21 cellular contexts compared by ENCODE assay signal in genomic region chr4:48090621-48091020, GRCh38. TPM values are rescaled to one million over a fixed set of nuclear protein-coding genes. Genes with fewer than 3 reads are reported as not detected.
DNase-seq lines count a peak whose midpoint lies in the region; ATAC-seq, FAIRE-seq and TF ChIP-seq lines count a peak whose summit lies in the region.
"Had no signal": no experiment of that assay in that cellular context is flagged by ENCODE, and none has a peak within 500 bp of the region (broad histone marks: within the 10 kb centered on the region; RNA-seq: fewer than 3 reads in every experiment).

No MANE protein-coding gene starts in this region.

- H3K4me2 ChIP-seq in K562 (ENCODE audit: insufficient read depth, low read length), result no peak overlapping the region
- H3K4me2 ChIP-seq: A549, GM23338 had no signal

- H3K36me3 ChIP-seq in K562 (ENCODE audit: control insufficient read depth, insufficient read depth, low read length), result no peaks in the 10 kb centered on the region
- H3K36me3 ChIP-seq in colonic mucosa, result no peaks in the 10 kb centered on the region

- TF ChIP-seq CTCF in K562 (IDR thresholded peaks at IDR 0.05 in 2 of 3, conservative IDR thresholded peaks at IDR 0.05 in 1 of 3; ENCODE audit: insufficient read depth in 2 of 3, low read depth in 1 of 3, low read length in 3 of 3) (no peak), colonic mucosa (IDR thresholded peaks at IDR 0.05) (no peak)

- WGBS in K562 (ENCODE audit: insufficient coverage, low coverage, missing lambda C conversion rate), result 20% methylated on average over 5 of the region's 5 CpGs

- intact Hi-C loops in K562 (cut with micrococcal nuclease) (no loop called here), colonic mucosa (cut with DNase I) (no loop called here)

- peak; percentile 23 for DNase-seq in COR-L47 (lab: John Stamatoyannopoulos, UW)
- peak; percentile 50 for DNase-seq in NCI-H1436 (lab: John Stamatoyannopoulos, UW)
- DNase-seq in NCI-H748 (lab: John Stamatoyannopoulos, UW; ENCODE audit: unreplicated experiment), result peak; percentile 90
- DNase-seq in K562 (ENCODE audit: extremely low read depth in 1 of 4, low spot score in 3 of 4), result no peak
- DNase-seq in colonic mucosa, result no peak
- DNase-seq: AML-193, Calu3, DMS79 treated with DMSO at 0.1 percent for 48 hours, KG1, MM.1S, NCI-H1694, NCI-H2171, NCI-H524, Right ventricle myocardium superior, T-helper 17 cell had no signal

- no peaks in the 10 kb centered on the region for H3K79me2 ChIP-seq in K562 (ENCODE audit: control insufficient read depth, insufficient read depth, low read length)

- H3K27me3 ChIP-seq in K562 (ENCODE audit: control insufficient read depth in 2 of 2, insufficient read depth in 2 of 2, low read length in 2 of 2) (0 out of 5 replicates have a peak, but pooled peaks cover 0 to 2% of the 10 kb centered on the region in 2 experiments), colonic mucosa (no peaks in the 10 kb centered on the region)

- TF ChIP-seq EP300 in K562 (IDR thresholded peaks at IDR 0.05; ENCODE audit: low read length), result no peak

- no peak for ATAC-seq in K562
- ATAC-seq in HG03378 (IDR thresholded peaks at IDR 0.05; ENCODE audit: unreplicated experiment), result no peak
- no peak for ATAC-seq in GM18511 (IDR thresholded peaks at IDR 0.05; ENCODE audit: unreplicated experiment)
- ATAC-seq: A549, GM23338, T-helper 17 cell had no signal

- POLR2A ChIA-PET in K562 (lab: Yijun Ruan, JAX), result no interaction called here

- H3K4me3 ChIP-seq in K562, result no peak overlapping the region
- no peak overlapping the region for H3K4me3 ChIP-seq in colonic mucosa
- H3K4me3 ChIP-seq: A549, GM23338 had no signal

- H4K20me1 ChIP-seq in K562 (replicated peaks; ENCODE audit: control insufficient read depth, insufficient read depth, low read length), result no peaks in the 10 kb centered on the region

- no TSS peak for BruUV-seq in K562 (replicated peaks; lab: Mats Ljungman, UMichigan)

- CTCF ChIA-PET in K562 (lab: Yijun Ruan, JAX; ENCODE audit: low intra/inter-chr PET ratio), result no interaction called here

- in situ Hi-C loops in K562 (cut with MboI), result no loop called here

- H3K9me3 ChIP-seq in K562 (replicated peaks; ENCODE audit: control insufficient read depth, insufficient read depth, low read depth, low read length) (no peaks in the 10 kb centered on the region), colonic mucosa (no peaks in the 10 kb centered on the region)
- H3K9me3 ChIP-seq: A549 had no signal

- no peak overlapping the region for H2AFZ ChIP-seq in K562 (ENCODE audit: low read depth, low read length)
- H2AFZ ChIP-seq: GM23338 had no signal

- no peak for TF ChIP-seq POLR2A in K562 (conservative IDR thresholded peaks at IDR 0.05)

- no peaks in the 10 kb centered on the region for H3K9me1 ChIP-seq in K562 (ENCODE audit: control insufficient read depth, insufficient read depth, low read length)

- H3K4me1 ChIP-seq in K562 (replicated peaks in 1 of 2; ENCODE audit: control insufficient read depth in 2 of 2, insufficient read depth in 2 of 2, low read length in 2 of 2) (no peaks in the 10 kb centered on the region; a peak in 1 of 5 replicates), colonic mucosa (no peaks in the 10 kb centered on the region)

- H3K27ac ChIP-seq in K562 (ENCODE audit: extremely low read depth, low read depth, low read length), result no peak overlapping the region
- no peak overlapping the region for H3K27ac ChIP-seq in colonic mucosa
- H3K27ac ChIP-seq: A549 had no signal

- TF ChIP-seq RAD21 in K562 (CRISPR knock-in tag; conservative IDR thresholded peaks at IDR 0.05 in 1 of 2, IDR thresholded peaks at IDR 0.05 in 1 of 2), result no peak

- no peak for FAIRE-seq in K562 (lab: Jason Lieb, UNC)
- FAIRE-seq: A549, G401.6, GM12892 had no signal

- H3K9ac ChIP-seq in K562 (ENCODE audit: insufficient read depth in 1 of 2, low read depth in 2 of 2, low read length in 2 of 2) (no peak overlapping the region), colonic mucosa (ENCODE audit: low read depth in 2 of 2, low read length in 2 of 2) (no peak overlapping the region)

TF ChIP-seq in K562, 482 proteins besides CTCF, POLR2A, EP300 and RAD21:
- TF ChIP-seq MEIS2 (IDR thresholded peaks at IDR 0.05; ENCODE audit: partially characterized antibody), result peak; percentile 73
- TF ChIP-seq PBX2 (CRISPR knock-in tag; IDR thresholded peaks at IDR 0.05; ENCODE audit: low read depth), result no peak
- peak; percentile 61 for TF ChIP-seq PBX2 (tag; conservative IDR thresholded peaks at IDR 0.05; ENCODE audit: low read depth)
- TF ChIP-seq MYNN (IDR thresholded peaks at IDR 0.05), result no peak
- no peak for TF ChIP-seq MYNN (CRISPR knock-in tag; IDR thresholded peaks at IDR 0.05)
- peak; percentile 66 for TF ChIP-seq PKNOX1 (IDR thresholded peaks at IDR 0.05)
- TF ChIP-seq ZKSCAN8 (CRISPR knock-in tag; IDR thresholded peaks at IDR 0.05), result 0 out of 2 replicates have a peak, but pooled peaks have one; percentile 34

RNA-seq across cellular contexts. Expression of gene TXK, which starts 43.4 kb away (rescaled TPM):
- 1.1 TPM in 2 replicates for total RNA-seq in K562 (2011; cell fraction: chromatin; rRNA removed; ENCODE audit: low replicate concordance)
- 0.17 TPM in 1 of 2 replicates, not detected in the other for total RNA-seq in K562 (2011; cell fraction: nucleolus; rRNA removed)
- 0.95 and 1.5 TPM in 2 replicates for total RNA-seq in K562 (2011; cell fraction: nucleoplasm; rRNA removed)
- total RNA-seq in K562 (2014; rRNA removed), result 0.61 TPM in 1 of 2 replicates, not detected in the other
- 0.36 and 0.64 TPM in 2 replicates for total RNA-seq in K562 (2014; rRNA removed; fragmentation: Illumina TruSeq; extraction: Trizol)
- total RNA-seq in K562 (2015; rRNA removed; fragmentation: Illumina TruSeq; extraction: Trizol), result 1.1 TPM in 2 replicates
- 0.40 and 0.67 TPM in 2 replicates for total RNA-seq in K562 (2021)
- 0.25 and 0.60 TPM in 2 replicates for polyA plus RNA-seq in K562 (2011; rRNA removed)
- 0.04 and 0.31 TPM in 2 replicates for polyA plus RNA-seq in K562 (2011; cell fraction: cytosol; rRNA removed)
- polyA plus RNA-seq in K562 (2011; cell fraction: nucleus; rRNA removed), result 0.90 and 2.1 TPM in 2 replicates
- polyA plus RNA-seq in K562 (2012), result 0.51 and 1.6 TPM in 2 replicates
- 0.66 and 0.91 TPM in 2 replicates for polyA plus RNA-seq in K562 (2014; fragmentation: Illumina TruSeq; extraction: Trizol)
- under 1 TPM; 0.24 to 0.51 TPM for polyA plus RNA-seq in K562 (2014; fragmentation: Nextera tagmentation; extraction: Ambion mirVana)
- polyA plus RNA-seq in K562 (2014; rRNA removed), result 0.16 and 0.77 TPM in 2 replicates
- polyA minus RNA-seq in K562 (2011; rRNA and poly(A)+ RNA removed), result 0.28 and 1.1 TPM in 2 replicates
- 1.7 TPM in 1 of 2 replicates, not detected in the other for polyA minus RNA-seq in K562 (2011; cell fraction: cytosol; rRNA and poly(A)+ RNA removed)
- 0.27 and 1.2 TPM in 2 replicates for polyA minus RNA-seq in K562 (2011; cell fraction: nucleus; rRNA and poly(A)+ RNA removed)
- total RNA-seq in colonic mucosa, result under 1 TPM; 0.57 to 0.72 TPM

Comparison
In these comparisons a context has a peak if more than half of its experiments do, and no peak if none do; other contexts are left out.
1. DNase-seq: peak in COR-L47 (single experiment), NCI-H1436 (single experiment) and NCI-H748 (single experiment); none in K562 (0 of 4) and colonic mucosa (single experiment).